Comparison of ENCODE assay signal across 1 cellular context in genomic region chr17:50947844-50948514, GRCh38.
A peak's percentile ranks its signal among the peaks of the same experiment; 100 is the strongest.
TF ChIP-seq lines count a peak whose summit lies in the region.

No MANE protein-coding gene starts in this region.

TF ChIP-seq in K562, 482 proteins besides CTCF, POLR2A, EP300 and RAD21 (continued from another document and continues in another):
- TF ChIP-seq ATF3 (IDR thresholded peaks at IDR 0.05) (no peak), ATF3 (CRISPR knock-in tag; conservative IDR thresholded peaks at IDR 0.05) (no peak), U2AF1 (optimal IDR thresholded peaks at IDR 0.05; ENCODE audit: low read depth, low read length) (no peak), HDAC2 (IDR thresholded peaks at IDR 0.05) (peak; percentile 16; the same call in 1 of the 2 replicates), NRF1 (conservative IDR thresholded peaks at IDR 0.05 in 1 of 2, IDR thresholded peaks at IDR 0.05 in 1 of 2) (no peak), HLTF (IDR thresholded peaks at IDR 0.05) (no peak), TBL1XR1 (IDR thresholded peaks at IDR 0.05; ENCODE audit: low read length in 2 of 2) (peak in 1 of 2 experiments; percentile 33; a peak in 1 of 4 replicates), ETV6 (IDR thresholded peaks at IDR 0.05; ENCODE audit: borderline replicate concordance in 1 of 2, low read depth in 2 of 2, low read length in 1 of 2) (no peak), ETV6 (CRISPR knock-in tag; IDR thresholded peaks at IDR 0.05; ENCODE audit: borderline replicate concordance) (no peak), BMI1 (IDR thresholded peaks at IDR 0.05; ENCODE audit: low read length) (no peak), CBFB (CRISPR knock-in tag; IDR thresholded peaks at IDR 0.05) (no peak), XRCC3 (IDR thresholded peaks at IDR 0.05) (no peak), GABPA (tag; conservative IDR thresholded peaks at IDR 0.05; ENCODE audit: low read depth) (0 out of 2 replicates have a peak, but pooled peaks have one; percentile 23), GATAD2A (IDR thresholded peaks at IDR 0.05) (no peak), MAFG (tag; conservative IDR thresholded peaks at IDR 0.05) (0 out of 2 replicates have a peak, but pooled peaks have one; percentile 3), JUNB (CRISPR knock-in tag; conservative IDR thresholded peaks at IDR 0.05) (no peak), ZNF23 (CRISPR knock-in tag; IDR thresholded peaks at IDR 0.05) (no peak), DNMT1 (IDR thresholded peaks at IDR 0.05) (no peak), FOXJ3 (CRISPR knock-in tag; IDR thresholded peaks at IDR 0.05) (no peak), TAL1 (IDR thresholded peaks at IDR 0.05) (no peak), GATA2 (CRISPR knock-in tag; IDR thresholded peaks at IDR 0.05) (peak; percentile 40; the same call in 1 of the 2 replicates), KDM2B (CRISPR knock-in tag; IDR thresholded peaks at IDR 0.05) (no peak), SMAD4 (CRISPR knock-in tag; conservative IDR thresholded peaks at IDR 0.05) (peak; percentile 23; the same call in 1 of the 2 replicates), RAD51 (IDR thresholded peaks at IDR 0.05; ENCODE audit: borderline replicate concordance, low read depth) (no peak), MYBL2 (IDR thresholded peaks at IDR 0.05; ENCODE audit: low read depth) (no peak), MYBL2 (CRISPR knock-in tag; IDR thresholded peaks at IDR 0.05; ENCODE audit: borderline replicate concordance) (no peak), ZNF644 (tag; IDR thresholded peaks at IDR 0.05; ENCODE audit: low read depth) (0 out of 2 replicates have a peak, but pooled peaks have one; percentile 13), ZNF444 (CRISPR knock-in tag; IDR thresholded peaks at IDR 0.05) (no peak), ZFX (CRISPR knock-in tag; IDR thresholded peaks at IDR 0.05) (no peak), CBX3 (IDR thresholded peaks at IDR 0.05; ENCODE audit: borderline replicate concordance in 1 of 2, low read length in 2 of 2) (no peak)
- TF ChIP-seq, protein P1, sequence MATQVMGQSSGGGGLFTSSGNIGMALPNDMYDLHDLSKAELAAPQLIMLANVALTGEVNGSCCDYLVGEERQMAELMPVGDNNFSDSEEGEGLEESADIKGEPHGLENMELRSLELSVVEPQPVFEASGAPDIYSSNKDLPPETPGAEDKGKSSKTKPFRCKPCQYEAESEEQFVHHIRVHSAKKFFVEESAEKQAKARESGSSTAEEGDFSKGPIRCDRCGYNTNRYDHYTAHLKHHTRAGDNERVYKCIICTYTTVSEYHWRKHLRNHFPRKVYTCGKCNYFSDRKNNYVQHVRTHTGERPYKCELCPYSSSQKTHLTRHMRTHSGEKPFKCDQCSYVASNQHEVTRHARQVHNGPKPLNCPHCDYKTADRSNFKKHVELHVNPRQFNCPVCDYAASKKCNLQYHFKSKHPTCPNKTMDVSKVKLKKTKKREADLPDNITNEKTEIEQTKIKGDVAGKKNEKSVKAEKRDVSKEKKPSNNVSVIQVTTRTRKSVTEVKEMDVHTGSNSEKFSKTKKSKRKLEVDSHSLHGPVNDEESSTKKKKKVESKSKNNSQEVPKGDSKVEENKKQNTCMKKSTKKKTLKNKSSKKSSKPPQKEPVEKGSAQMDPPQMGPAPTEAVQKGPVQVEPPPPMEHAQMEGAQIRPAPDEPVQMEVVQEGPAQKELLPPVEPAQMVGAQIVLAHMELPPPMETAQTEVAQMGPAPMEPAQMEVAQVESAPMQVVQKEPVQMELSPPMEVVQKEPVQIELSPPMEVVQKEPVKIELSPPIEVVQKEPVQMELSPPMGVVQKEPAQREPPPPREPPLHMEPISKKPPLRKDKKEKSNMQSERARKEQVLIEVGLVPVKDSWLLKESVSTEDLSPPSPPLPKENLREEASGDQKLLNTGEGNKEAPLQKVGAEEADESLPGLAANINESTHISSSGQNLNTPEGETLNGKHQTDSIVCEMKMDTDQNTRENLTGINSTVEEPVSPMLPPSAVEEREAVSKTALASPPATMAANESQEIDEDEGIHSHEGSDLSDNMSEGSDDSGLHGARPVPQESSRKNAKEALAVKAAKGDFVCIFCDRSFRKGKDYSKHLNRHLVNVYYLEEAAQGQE (CRISPR knock-in tag; IDR thresholded peaks at IDR 0.05; ENCODE audit: low read depth) = 0 out of 2 replicates have a peak, but pooled peaks have one; percentile 28
- TF ChIP-seq, protein P2, sequence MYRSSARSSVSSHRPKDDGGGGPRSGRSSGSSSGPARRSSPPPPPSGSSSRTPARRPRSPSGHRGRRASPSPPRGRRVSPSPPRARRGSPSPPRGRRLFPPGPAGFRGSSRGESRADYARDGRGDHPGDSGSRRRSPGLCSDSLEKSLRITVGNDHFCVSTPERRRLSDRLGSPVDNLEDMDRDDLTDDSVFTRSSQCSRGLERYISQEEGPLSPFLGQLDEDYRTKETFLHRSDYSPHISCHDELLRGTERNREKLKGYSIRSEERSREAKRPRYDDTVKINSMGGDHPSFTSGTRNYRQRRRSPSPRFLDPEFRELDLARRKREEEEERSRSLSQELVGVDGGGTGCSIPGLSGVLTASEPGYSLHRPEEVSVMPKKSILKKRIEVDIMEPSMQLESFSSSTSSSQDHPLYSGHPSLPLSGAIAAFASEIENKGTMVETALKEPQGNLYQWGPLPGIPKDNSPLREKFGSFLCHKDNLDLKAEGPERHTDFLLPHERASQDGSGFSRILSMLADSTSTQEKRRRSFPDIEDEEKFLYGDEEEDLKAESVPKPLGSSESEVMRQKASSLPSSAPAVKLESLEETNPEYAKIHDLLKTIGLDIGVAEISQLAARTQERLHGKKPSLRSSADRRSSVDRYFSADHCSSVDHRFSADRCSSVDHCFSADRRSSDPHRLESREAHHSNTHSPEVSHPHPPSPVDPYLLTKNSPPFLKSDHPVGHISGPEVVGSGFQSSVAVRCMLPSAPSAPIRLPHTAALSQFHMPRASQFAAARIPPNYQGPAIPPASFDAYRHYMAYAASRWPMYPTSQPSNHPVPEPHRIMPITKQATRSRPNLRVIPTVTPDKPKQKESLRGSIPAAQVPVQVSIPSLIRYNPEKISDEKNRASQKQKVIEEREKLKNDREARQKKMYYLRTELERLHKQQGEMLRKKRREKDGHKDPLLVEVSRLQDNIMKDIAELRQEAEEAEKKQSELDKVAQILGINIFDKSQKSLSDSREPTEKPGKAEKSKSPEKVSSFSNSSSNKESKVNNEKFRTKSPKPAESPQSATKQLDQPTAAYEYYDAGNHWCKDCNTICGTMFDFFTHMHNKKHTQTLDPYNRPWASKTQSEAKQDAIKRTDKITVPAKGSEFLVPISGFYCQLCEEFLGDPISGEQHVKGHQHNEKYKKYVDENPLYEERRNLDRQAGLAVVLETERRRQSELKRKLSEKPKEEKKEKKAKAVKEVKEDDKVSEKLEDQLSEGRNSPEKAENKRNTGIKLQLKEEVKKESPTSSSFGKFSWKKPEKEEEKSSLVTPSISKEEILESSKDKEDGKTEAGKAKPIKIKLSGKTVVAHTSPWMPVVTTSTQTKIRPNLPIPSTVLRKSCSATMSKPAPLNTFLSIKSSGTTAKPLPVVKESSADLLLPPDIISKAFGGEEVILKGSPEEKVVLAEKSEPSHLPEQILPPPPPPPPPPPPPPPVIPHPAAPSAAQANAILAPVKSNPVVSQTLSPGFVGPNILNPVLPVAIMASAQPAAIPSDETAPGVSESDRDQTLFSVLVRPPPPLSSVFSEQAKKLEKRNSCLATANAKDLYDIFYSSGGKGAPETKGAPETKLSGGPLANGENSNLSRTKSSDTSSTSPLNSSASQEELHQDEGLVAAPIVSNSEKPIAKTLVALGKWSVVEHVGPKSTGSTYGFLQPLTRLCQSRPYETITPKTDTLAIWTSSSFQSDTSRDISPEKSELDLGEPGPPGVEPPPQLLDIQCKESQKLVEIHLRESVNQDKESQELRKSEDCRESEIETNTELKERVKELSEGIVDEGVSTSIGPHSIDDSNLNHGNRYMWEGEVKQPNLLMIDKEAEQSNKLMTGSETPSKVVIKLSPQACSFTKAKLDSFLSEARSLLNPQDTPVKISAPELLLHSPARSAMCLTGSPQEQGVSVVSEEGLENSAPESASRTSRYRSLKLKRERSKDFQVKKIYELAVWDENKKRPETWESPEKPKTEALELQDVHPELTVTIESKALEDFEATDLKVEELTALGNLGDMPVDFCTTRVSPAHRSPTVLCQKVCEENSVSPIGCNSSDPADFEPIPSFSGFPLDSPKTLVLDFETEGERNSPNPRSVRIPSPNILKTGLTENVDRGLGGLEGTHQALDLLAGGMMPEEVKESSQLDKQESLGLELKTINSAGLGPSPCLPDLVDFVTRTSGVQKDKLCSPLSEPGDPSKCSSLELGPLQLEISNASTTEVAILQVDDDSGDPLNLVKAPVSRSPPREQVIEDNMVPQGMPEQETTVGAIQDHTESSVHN (IDR thresholded peaks at IDR 0.05; ENCODE audit: borderline replicate concordance in 1 of 2, low read depth in 1 of 2) = no peak
- TF ChIP-seq, protein P3, sequence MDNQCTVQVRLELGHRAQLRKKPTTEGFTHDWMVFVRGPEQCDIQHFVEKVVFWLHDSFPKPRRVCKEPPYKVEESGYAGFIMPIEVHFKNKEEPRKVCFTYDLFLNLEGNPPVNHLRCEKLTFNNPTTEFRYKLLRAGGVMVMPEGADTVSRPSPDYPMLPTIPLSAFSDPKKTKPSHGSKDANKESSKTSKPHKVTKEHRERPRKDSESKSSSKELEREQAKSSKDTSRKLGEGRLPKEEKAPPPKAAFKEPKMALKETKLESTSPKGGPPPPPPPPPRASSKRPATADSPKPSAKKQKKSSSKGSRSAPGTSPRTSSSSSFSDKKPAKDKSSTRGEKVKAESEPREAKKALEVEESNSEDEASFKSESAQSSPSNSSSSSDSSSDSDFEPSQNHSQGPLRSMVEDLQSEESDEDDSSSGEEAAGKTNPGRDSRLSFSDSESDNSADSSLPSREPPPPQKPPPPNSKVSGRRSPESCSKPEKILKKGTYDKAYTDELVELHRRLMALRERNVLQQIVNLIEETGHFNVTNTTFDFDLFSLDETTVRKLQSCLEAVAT (IDR thresholded peaks at IDR 0.05) = 0 out of 4 replicates have a peak, but pooled peaks of 1 of the 2 experiments have one; percentile 13
- TF ChIP-seq, protein P4, sequence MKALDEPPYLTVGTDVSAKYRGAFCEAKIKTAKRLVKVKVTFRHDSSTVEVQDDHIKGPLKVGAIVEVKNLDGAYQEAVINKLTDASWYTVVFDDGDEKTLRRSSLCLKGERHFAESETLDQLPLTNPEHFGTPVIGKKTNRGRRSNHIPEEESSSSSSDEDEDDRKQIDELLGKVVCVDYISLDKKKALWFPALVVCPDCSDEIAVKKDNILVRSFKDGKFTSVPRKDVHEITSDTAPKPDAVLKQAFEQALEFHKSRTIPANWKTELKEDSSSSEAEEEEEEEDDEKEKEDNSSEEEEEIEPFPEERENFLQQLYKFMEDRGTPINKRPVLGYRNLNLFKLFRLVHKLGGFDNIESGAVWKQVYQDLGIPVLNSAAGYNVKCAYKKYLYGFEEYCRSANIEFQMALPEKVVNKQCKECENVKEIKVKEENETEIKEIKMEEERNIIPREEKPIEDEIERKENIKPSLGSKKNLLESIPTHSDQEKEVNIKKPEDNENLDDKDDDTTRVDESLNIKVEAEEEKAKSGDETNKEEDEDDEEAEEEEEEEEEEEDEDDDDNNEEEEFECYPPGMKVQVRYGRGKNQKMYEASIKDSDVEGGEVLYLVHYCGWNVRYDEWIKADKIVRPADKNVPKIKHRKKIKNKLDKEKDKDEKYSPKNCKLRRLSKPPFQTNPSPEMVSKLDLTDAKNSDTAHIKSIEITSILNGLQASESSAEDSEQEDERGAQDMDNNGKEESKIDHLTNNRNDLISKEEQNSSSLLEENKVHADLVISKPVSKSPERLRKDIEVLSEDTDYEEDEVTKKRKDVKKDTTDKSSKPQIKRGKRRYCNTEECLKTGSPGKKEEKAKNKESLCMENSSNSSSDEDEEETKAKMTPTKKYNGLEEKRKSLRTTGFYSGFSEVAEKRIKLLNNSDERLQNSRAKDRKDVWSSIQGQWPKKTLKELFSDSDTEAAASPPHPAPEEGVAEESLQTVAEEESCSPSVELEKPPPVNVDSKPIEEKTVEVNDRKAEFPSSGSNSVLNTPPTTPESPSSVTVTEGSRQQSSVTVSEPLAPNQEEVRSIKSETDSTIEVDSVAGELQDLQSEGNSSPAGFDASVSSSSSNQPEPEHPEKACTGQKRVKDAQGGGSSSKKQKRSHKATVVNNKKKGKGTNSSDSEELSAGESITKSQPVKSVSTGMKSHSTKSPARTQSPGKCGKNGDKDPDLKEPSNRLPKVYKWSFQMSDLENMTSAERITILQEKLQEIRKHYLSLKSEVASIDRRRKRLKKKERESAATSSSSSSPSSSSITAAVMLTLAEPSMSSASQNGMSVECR (CRISPR knock-in tag; IDR thresholded peaks at IDR 0.05) = no peak
- TF ChIP-seq, protein P5, sequence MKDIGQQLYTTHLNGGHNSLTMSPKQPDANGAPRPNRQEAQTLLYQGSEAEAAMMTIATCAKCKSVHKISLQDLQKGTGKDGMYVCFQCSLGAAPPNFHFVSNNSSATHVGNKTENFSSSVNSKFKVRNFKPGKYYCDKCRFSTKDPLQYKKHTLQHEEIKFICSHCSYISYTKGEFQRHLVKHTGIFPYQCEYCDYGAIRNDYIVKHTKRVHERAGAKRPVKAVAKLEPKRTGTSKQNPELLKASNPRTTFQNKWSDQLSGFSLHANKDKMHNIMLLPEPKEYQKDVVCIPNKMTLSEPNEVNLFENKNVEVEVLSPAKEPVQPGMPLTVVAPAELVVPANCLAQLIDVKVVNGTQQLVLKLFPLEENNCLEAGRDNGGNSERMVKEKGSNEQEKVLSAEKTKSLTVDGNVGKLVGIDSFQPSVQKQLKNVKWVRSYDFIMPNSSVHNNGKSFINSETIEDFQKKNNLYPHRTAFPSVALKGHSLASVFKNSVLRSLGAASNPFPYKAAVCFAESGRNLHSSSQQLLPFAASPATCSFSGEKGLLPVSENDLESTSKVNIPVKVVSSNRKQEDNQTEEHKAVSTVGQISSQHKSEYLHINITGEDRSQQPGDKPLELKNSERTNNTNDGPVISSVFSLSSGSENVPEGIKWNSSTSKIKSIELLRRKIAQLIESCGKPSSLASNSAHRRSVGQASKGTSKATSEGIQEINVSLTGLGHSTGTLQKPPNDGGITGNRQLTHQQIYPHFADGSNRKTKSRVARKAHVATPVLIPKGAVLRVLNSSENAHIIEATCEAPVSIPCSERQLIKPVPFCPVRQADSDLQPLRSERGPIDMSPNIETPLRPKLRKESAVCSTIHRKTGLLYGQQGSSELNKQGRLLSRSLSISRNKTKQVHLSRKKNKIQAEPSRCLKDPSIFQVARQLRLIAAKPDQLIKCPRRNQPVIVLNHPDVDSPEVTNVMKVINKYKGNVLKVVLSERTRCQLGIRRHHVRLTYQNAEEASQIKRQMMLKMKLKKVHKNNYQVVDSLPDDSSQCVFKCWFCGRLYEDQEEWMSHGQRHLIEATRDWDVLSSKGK (CRISPR knock-in tag; IDR thresholded peaks at IDR 0.05) = no peak
